ENCODE assay signal across 30 cellular contexts in genomic region chr10:117569610-117570395, GRCh38. TPM values are rescaled to one million over a fixed set of nuclear protein-coding genes. Genes with fewer than 3 reads are reported as not detected.
DNase-seq lines count a peak whose midpoint lies in the region; ATAC-seq and TF ChIP-seq lines count a peak whose summit lies in the region.
"Had no signal": no experiment of that assay in that cellular context is flagged by ENCODE, and none has a peak within 500 bp of the region (broad histone marks: within the 10 kb centered on the region; RNA-seq: fewer than 3 reads in every experiment).

No MANE protein-coding gene starts in this region.

- no peaks in the 10 kb centered on the region for H3K4me1 ChIP-seq in left ventricle myocardium inferior
- H3K4me1 ChIP-seq: BLaER1 treated with 17β-estradiol and CSF1 and Interleukin-3, amounts not matched to agents 10 nM and 100 nM; SJSA1 had no signal

- H3K9me3 ChIP-seq in left ventricle myocardium inferior (replicated peaks) = no peaks in the 10 kb centered on the region
- H3K9me3 ChIP-seq: BLaER1 treated with 17β-estradiol and CSF1 and Interleukin-3, amounts not matched to agents 10 nM and 100 nM; SJSA1 had no signal

- ATAC-seq in sciatic nerve (peak; percentile 32), esophagus mucosa (no peak)

- DNase-seq in cardiac septum (ENCODE audit: low spot score) = peak; percentile 58
- no peak for DNase-seq in left ventricle myocardium inferior
- DNase-seq in NCI-H146 treated with DMSO at 0.1 percent for 48 hours (lab: John Stamatoyannopoulos, UW; ENCODE audit: unreplicated experiment) = peak; percentile 9
- peak; percentile 71 for DNase-seq in left kidney (ENCODE audit: low read depth, low spot score)
- DNase-seq in sciatic nerve (ENCODE audit: low spot score) = no peak
- DNase-seq in NCI-H2107 treated with DMSO at 0.1 percent for 48 hours (lab: John Stamatoyannopoulos, UW; ENCODE audit: unreplicated experiment) = no peak
- DNase-seq in hippocampal formation (lab: John Stamatoyannopoulos, UW) = no peak
- DNase-seq: AML-193; CD4-positive, alpha-beta T cell; COR-L47; DMS53; KBM-7; MV-4-11; NCI-H1105; NCI-H1436 treated with DMSO at 0.1 percent for 48 hours; NCI-H2029 treated with DMSO at 0.1 percent for 48 hours; NCI-H2227 treated with DMSO at 0.1 percent for 48 hours; NCI-H510A; NCI-H774; PC-9; Right ventricle myocardium superior; RPMI8226 had no signal

- H3K27me3 ChIP-seq in left ventricle myocardium inferior (ENCODE audit: low read depth) = peaks cover 90% of the 10 kb centered on the region
- H3K27me3 ChIP-seq: BLaER1 treated with 17β-estradiol and CSF1 and Interleukin-3, amounts not matched to agents 10 nM and 100 nM; SJSA1 had no signal

- H3K4me3 ChIP-seq in left ventricle myocardium inferior = no peak overlapping the region
- H3K4me3 ChIP-seq: BLaER1 treated with 17β-estradiol and CSF1 and Interleukin-3, amounts not matched to agents 10 nM and 100 nM; PC-9; SJSA1 had no signal

- no peak overlapping the region for H3K27ac ChIP-seq in left ventricle myocardium inferior (replicated peaks)
- H3K27ac ChIP-seq: BLaER1 treated with 17β-estradiol and CSF1 and Interleukin-3, amounts not matched to agents 10 nM and 100 nM; PC-9; SJSA1 had no signal

- intact Hi-C loops in cardiac septum (cut with DNase I) (no loop called here), left ventricle myocardium inferior (cut with micrococcal nuclease) (no loop called here), sciatic nerve (cut with DNase I) (no loop called here)

- H3K36me3 ChIP-seq in left ventricle myocardium inferior = no peaks in the 10 kb centered on the region
- H3K36me3 ChIP-seq: BLaER1 treated with 17β-estradiol and CSF1 and Interleukin-3, amounts not matched to agents 10 nM and 100 nM; SJSA1 had no signal

- no peak for TF ChIP-seq CTCF in left ventricle myocardium inferior (IDR thresholded peaks at IDR 0.05; ENCODE audit: borderline replicate concordance)

RNA-seq across cellular contexts. Expression of gene EMX2, which starts 27.3 kb away (rescaled TPM):
- 0.19 TPM for total RNA-seq in cardiac septum
- total RNA-seq in left ventricle myocardium inferior = 0.25 TPM
- 3.3 TPM for total RNA-seq in sciatic nerve
- total RNA-seq in esophagus mucosa = not detected
- total RNA-seq: CD4-positive, alpha-beta T cell; G401; H4; HT-29; LHCN-M2; MCF 10A; PC-9; Right ventricle myocardium superior had no signal

Comparison
In these comparisons a context has a peak if more than half of its experiments do, and no peak if none do; other contexts are left out.
1. DNase-seq: peak in cardiac septum (single experiment), NCI-H146 treated with DMSO at 0.1 percent for 48 hours (single experiment) and left kidney (single experiment); none in left ventricle myocardium inferior (single experiment), sciatic nerve (single experiment), NCI-H2107 treated with DMSO at 0.1 percent for 48 hours (single experiment) and hippocampal formation (0 of 2).